8 cellular contexts compared by ENCODE assay signal in genomic region chr21:39381009-39381408, GRCh38. TPM values are rescaled to one million over a fixed set of nuclear protein-coding genes. Genes with fewer than 3 reads are reported as not detected.
DNase-seq lines count a peak whose midpoint lies in the region; FAIRE-seq and TF ChIP-seq lines count a peak whose summit lies in the region.

No MANE protein-coding gene starts in this region.

- H3K79me2 ChIP-seq in OCI-LY3 (ENCODE audit: low read length) = peaks cover 6% of the 10 kb centered on the region; the same call in 1 of the 2 replicates

- peaks cover 7% of the 10 kb centered on the region for H3K36me3 Mint-ChIP-seq in endodermal cell (ENCODE audit: low read depth)

- H3K9ac ChIP-seq in OCI-LY3 (ENCODE audit: low read length) (peak overlapping the region; percentile 85; the same call in 1 of the 2 replicates), endodermal cell (ENCODE audit: extremely low read depth, low read length, poor library complexity, severe bottlenecking) (peak overlapping the region; percentile 81), neuronal stem cell (ENCODE audit: low read depth, low read length, poor library complexity) (peak overlapping the region; percentile 76)

- peaks cover 6% of the 10 kb centered on the region for H3K79me1 ChIP-seq in neuronal stem cell (ENCODE audit: low read depth, low read length)

- H3K9me3 ChIP-seq in OCI-LY3 (ENCODE audit: insufficient read depth, low read length) (no peaks in the 10 kb centered on the region), endodermal cell (ENCODE audit: control insufficient read depth, low read length) (no peaks in the 10 kb centered on the region), neuronal stem cell (replicated peaks in 1 of 2; ENCODE audit: control insufficient read depth in 2 of 2, insufficient read depth in 1 of 2, low read depth in 1 of 2, low read length in 2 of 2) (no peaks in the 10 kb centered on the region)

- H3K4me3 Mint-ChIP-seq in endodermal cell = peak overlapping the region; percentile 89

- H2BK120ac ChIP-seq in neuronal stem cell (ENCODE audit: low read depth, low read length) = no peak overlapping the region

- no peak overlapping the region for H3K14ac ChIP-seq in neuronal stem cell (ENCODE audit: low read length)

- H3K4me1 ChIP-seq in OCI-LY3 (ENCODE audit: low read length) (peaks cover 5% of the 10 kb centered on the region; the same call in 1 of the 2 replicates), endodermal cell (ENCODE audit: control insufficient read depth, insufficient read depth, low read length) (peaks cover 6% of the 10 kb centered on the region), neuronal stem cell (ENCODE audit: control insufficient read depth in 2 of 2, insufficient read depth in 1 of 2, low read depth in 1 of 2, low read length in 2 of 2) (peaks cover 4 to 5% of the 10 kb centered on the region in 2 donors)

- H3K4me3 ChIP-seq in GM12875 (ENCODE audit: low read depth, low read length) (peak overlapping the region; percentile 81), OCI-LY3 (ENCODE audit: low read length) (peak overlapping the region; percentile 98), endodermal cell (ENCODE audit: low read length) (peak overlapping the region; percentile 98), neuronal stem cell (ENCODE audit: low read length in 2 of 2) (peak overlapping the region; percentile 80 to 98)

- DNase-seq in endodermal cell (no peak), neuronal stem cell (ENCODE audit: low spot score) (no peak), NCI-H345 (lab: John Stamatoyannopoulos, UW) (no peak), DMS53 (lab: John Stamatoyannopoulos, UW) (no peak), frontal cortex (ENCODE audit: low spot score in 2 of 2) (no peak), T1000 (lab: John Stamatoyannopoulos, UW) (no peak)

- no peak overlapping the region for H2BK12ac ChIP-seq in neuronal stem cell (ENCODE audit: low read length)

- H2AK5ac ChIP-seq in neuronal stem cell (ENCODE audit: low read depth, low read length) = no peak overlapping the region

- no peaks in the 10 kb centered on the region for H3K9me3 Mint-ChIP-seq in endodermal cell

- H3K36me3 ChIP-seq in OCI-LY3 (replicated peaks; ENCODE audit: low read depth, low read length) (no peaks in the 10 kb centered on the region), endodermal cell (ENCODE audit: control insufficient read depth, insufficient read depth, low read length) (peaks cover 6% of the 10 kb centered on the region), neuronal stem cell (replicated peaks in 1 of 2; ENCODE audit: control insufficient read depth in 2 of 2, insufficient read depth in 2 of 2, low read length in 2 of 2) (peaks cover 0 to 5% of the 10 kb centered on the region in 2 donors)

- peak overlapping the region; percentile 95 for H3K27ac Mint-ChIP-seq in endodermal cell

- H3K27me3 ChIP-seq in OCI-LY3 (ENCODE audit: low read depth, low read length) (no peaks in the 10 kb centered on the region), endodermal cell (ENCODE audit: control insufficient read depth, insufficient read depth, low read length, poor library complexity, severe bottlenecking) (no peaks in the 10 kb centered on the region), neuronal stem cell (ENCODE audit: control insufficient read depth in 3 of 3, insufficient read depth in 3 of 3, low read depth in 1 of 3, low read length in 3 of 3) (no peaks in the 10 kb centered on the region)

- H4K20me1 ChIP-seq in OCI-LY3 (ENCODE audit: insufficient read depth, low read length) = no peaks in the 10 kb centered on the region

- H3K4ac ChIP-seq in neuronal stem cell (ENCODE audit: low read length) = no peak overlapping the region

- H3K18ac ChIP-seq in neuronal stem cell (ENCODE audit: low read length) = no peak overlapping the region

- TF ChIP-seq CTCF in GM12875 (IDR thresholded peaks at IDR 0.05; ENCODE audit: borderline replicate concordance, insufficient read depth, low read depth, low read length) = no peak
- TF ChIP-seq CTCF in OCI-LY3 (IDR thresholded peaks at IDR 0.05; ENCODE audit: low read depth, low read length) = no peak
- TF ChIP-seq CTCF in endodermal cell (conservative IDR thresholded peaks at IDR 0.05) = no peak

- H2BK15ac ChIP-seq in neuronal stem cell (ENCODE audit: low read length) = no peak overlapping the region

- peak overlapping the region; percentile 86 for H3K4me2 ChIP-seq in OCI-LY3 (ENCODE audit: low read length)
- H3K4me2 ChIP-seq in neuronal stem cell (ENCODE audit: insufficient read depth, low read length, poor library complexity, severe bottlenecking) = peak overlapping the region; percentile 82

- H3K27me3 Mint-ChIP-seq in endodermal cell (ENCODE audit: insufficient read depth) = no peaks in the 10 kb centered on the region

- no peak overlapping the region for H3K23ac ChIP-seq in neuronal stem cell (ENCODE audit: low read depth, low read length, poor library complexity)

- H2BK5ac ChIP-seq in neuronal stem cell (ENCODE audit: low read length) = no peak overlapping the region

- H4K8ac ChIP-seq in neuronal stem cell (ENCODE audit: low read depth, low read length) = no peak overlapping the region

- no peak overlapping the region for H2AFZ ChIP-seq in OCI-LY3 (ENCODE audit: low read depth, low read length)
- peak overlapping the region; percentile 96 for H2AFZ ChIP-seq in neuronal stem cell (ENCODE audit: low read length)

- no peak for FAIRE-seq in frontal cortex (lab: Jason Lieb, UNC)

- H3K4me1 Mint-ChIP-seq in endodermal cell = peaks cover 16% of the 10 kb centered on the region

- WGBS in endodermal cell (ENCODE audit: insufficient coverage in 1 of 2, insufficient read length in 1 of 2), 2 experiments = 40% methylated on average over 12 of the region's 12 CpGs; no CpG with 5 or more reads in 1 of the 2 experiments
- no CpG with 5 or more reads among the region's 12 CpGs for WGBS in neuronal stem cell (ENCODE audit: extremely low coverage in 2 of 2, insufficient read length in 2 of 2, insufficient replicate concordance in 1 of 2), 2 donors

- no peak overlapping the region for H3K27ac ChIP-seq in OCI-LY3 (ENCODE audit: low read length)
- H3K27ac ChIP-seq in endodermal cell (ENCODE audit: low read depth, low read length) = no peak overlapping the region
- no peak overlapping the region for H3K27ac ChIP-seq in neuronal stem cell (replicated peaks; ENCODE audit: low read length)

- H4K91ac ChIP-seq in neuronal stem cell (ENCODE audit: low read depth, low read length, poor library complexity) = no peak overlapping the region

RNA-seq across cellular contexts. Expression of gene HMGN1, which starts 32.1 kb away (rescaled TPM):
- total RNA-seq in endodermal cell (100 to 1,000 TPM; 526 to 626 TPM), frontal cortex (143 TPM)
- polyA plus RNA-seq in endodermal cell (2013, experiment 1 of 2) = 491 TPM
- polyA plus RNA-seq in endodermal cell (2013, experiment 2 of 2) = 464 TPM
- 572 TPM for polyA plus RNA-seq in neuronal stem cell (2013, experiment 1 of 2)
- polyA plus RNA-seq in neuronal stem cell (2013, experiment 2 of 2) = 584 TPM
